In genomic region chr11:65355776-65356393, GRCh38 we compare ENCODE assay signal across 8 cellular contexts. TPM values are rescaled to one million over a fixed set of nuclear protein-coding genes. Genes with fewer than 3 reads are reported as not detected.
DNase-seq lines count a peak whose midpoint lies in the region; ATAC-seq and TF ChIP-seq lines count a peak whose summit lies in the region.

No MANE protein-coding gene starts in this region.

- TF ChIP-seq POLR2A in uterus (IDR thresholded peaks at IDR 0.05) = no peak

- DNase-seq in Right ventricle myocardium inferior (ENCODE audit: missing footprints) (peak; percentile 77), cardiac septum (ENCODE audit: low spot score) (no peak), coronary artery (ENCODE audit: low spot score) (no peak), mucosa of gallbladder (ENCODE audit: low spot score) (peak; percentile 33), uterus (peak in 1 of 2 donors; percentile 36), SIG-M5 treated with dmso at 0.1 percent for 504 hours (lab: John Stamatoyannopoulos, UW; ENCODE audit: unreplicated experiment) (no peak), NCI-H1930 (lab: John Stamatoyannopoulos, UW) (no peak), foreskin melanocyte (no peak)

- H3K36me3 ChIP-seq in uterus = no peaks in the 10 kb centered on the region

- peaks cover 0 to 22% of the 10 kb centered on the region in 2 donors for H3K4me1 ChIP-seq in uterus

- peaks cover 0 to 8% of the 10 kb centered on the region in 2 donors for H3K27me3 ChIP-seq in uterus

- H3K4me3 ChIP-seq in coronary artery (peak overlapping the region; percentile 85), uterus (peak overlapping the region; percentile 49 to 59)

- H3K27ac ChIP-seq in coronary artery (no peak overlapping the region), uterus (no peak overlapping the region)

- TF ChIP-seq CTCF in coronary artery (IDR thresholded peaks at IDR 0.05) = no peak
- TF ChIP-seq CTCF in uterus (IDR thresholded peaks at IDR 0.05) = no peak

- no peaks in the 10 kb centered on the region for H3K9me3 ChIP-seq in uterus

- intact Hi-C loops in Right ventricle myocardium inferior (cut with DNase I) = no loop called here
- intact Hi-C loops in cardiac septum (cut with DNase I) = no loop called here
- intact Hi-C loops in uterus (cut with DNase I; ENCODE audit: low total_unique reads) = no loop called here

- ATAC-seq in Right ventricle myocardium inferior = no peak

RNA-seq across cellular contexts. Expression of gene TIGD3, which starts 1.3 kb away (rescaled TPM):
- total RNA-seq in Right ventricle myocardium inferior (0.54 TPM), cardiac septum (not detected), mucosa of gallbladder (0.29 TPM), uterus (under 1 TPM in 2 of 4 donors, not detected in 2; under 0.01 to 0.35 TPM)

RNA-seq across cellular contexts. Expression of gene DPF2, which starts 22.2 kb away (rescaled TPM):
- total RNA-seq in Right ventricle myocardium inferior = 51.6 TPM
- 46.2 TPM for total RNA-seq in cardiac septum
- total RNA-seq in mucosa of gallbladder = 62.6 TPM
- total RNA-seq in uterus = 100 to 1,000 TPM in 1 of 4 donors, 10 to 100 TPM in 3; 16.1 to 108 (median 56.8) TPM

RNA-seq across cellular contexts. Expression of gene SLC25A45, which starts 26.6 kb away (rescaled TPM):
- total RNA-seq in Right ventricle myocardium inferior = 5.6 TPM
- total RNA-seq in cardiac septum = 10.5 TPM
- total RNA-seq in mucosa of gallbladder = 7.1 TPM
- total RNA-seq in uterus = 1 to 10 TPM in 2 of 4 donors, under 1 TPM in 1, not detected in 1; 0.29 to 5.9 (median 5.3) TPM

RNA-seq across cellular contexts. Expression of gene FRMD8, which starts 30.6 kb away (rescaled TPM):
- total RNA-seq in Right ventricle myocardium inferior (8.2 TPM), cardiac septum (14.4 TPM), mucosa of gallbladder (40.8 TPM), uterus (100 to 1,000 TPM in 1 of 4 donors, 10 to 100 TPM in 3; 15.9 to 160 (median 41.5) TPM)

RNA-seq across cellular contexts. Expression of gene CDC42EP2, which starts 41.2 kb away (rescaled TPM):
- total RNA-seq in Right ventricle myocardium inferior = 16.7 TPM
- total RNA-seq in cardiac septum = 3.6 TPM
- total RNA-seq in mucosa of gallbladder = 21.5 TPM
- total RNA-seq in uterus = 10 to 100 TPM in 3 of 4 donors, 1 to 10 TPM in 1; 9.7 to 65.3 (median 33.2) TPM

Comparison
In these comparisons a context has a peak if more than half of its experiments do, and no peak if none do; other contexts are left out.
1. DNase-seq: peak in Right ventricle myocardium inferior (single experiment) and mucosa of gallbladder (single experiment); none in cardiac septum (single experiment), coronary artery (single experiment), SIG-M5 treated with dmso at 0.1 percent for 504 hours (single experiment), NCI-H1930 (0 of 2) and foreskin melanocyte (single experiment).